In the genomic region with DNA sequence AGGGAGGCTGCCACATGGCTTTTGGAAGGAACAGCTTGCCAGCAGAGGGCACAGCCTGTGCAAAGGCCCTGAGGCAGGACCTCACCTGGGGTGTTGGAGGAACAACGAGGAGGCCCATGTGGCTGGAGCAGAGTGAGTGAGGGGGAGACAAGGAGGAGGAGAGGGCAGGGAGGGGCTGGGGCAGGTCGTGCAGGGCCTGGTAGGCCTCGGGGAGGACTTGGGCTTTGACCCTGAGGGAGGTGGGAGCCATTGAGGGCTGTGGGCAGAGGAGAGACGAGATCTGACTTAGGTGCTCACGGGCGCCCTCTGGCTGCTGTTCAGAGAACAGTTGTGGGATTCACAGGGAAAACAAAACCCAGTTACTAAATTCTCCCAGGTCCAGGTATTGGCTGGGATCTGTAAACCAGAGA, we compare ENCODE assay signal across 9 cellular contexts. TPM values are rescaled to one million over a fixed set of nuclear protein-coding genes. Genes with fewer than 3 reads are reported as not detected.
DNase-seq lines count a peak whose midpoint lies in the region; ATAC-seq and TF ChIP-seq lines count a peak whose summit lies in the region.
"Had no signal": no experiment of that assay in that cellular context is flagged by ENCODE, and none has a peak within 500 bp of the region (broad histone marks: within the 10 kb centered on the region; RNA-seq: fewer than 3 reads in every experiment).

No MANE protein-coding gene starts in this region.

- peaks cover 0 to 11% of the 10 kb centered on the region in 2 donors for H3K9me3 ChIP-seq in transverse colon

- no peak overlapping the region for H3K9ac ChIP-seq in KMS-11

- H3K4me3 ChIP-seq in KMS-11 (IDR thresholded peaks at IDR 0.05; ENCODE audit: insufficient read depth, low read depth, low read length): no peak overlapping the region
- H3K4me3 ChIP-seq in transverse colon: no peak overlapping the region

- intact Hi-C loops in transverse colon (cut with DNase I; ENCODE audit: low total_unique reads): no loop called here

- no peak overlapping the region for H3K27ac Mint-ChIP-seq in effector memory CD8-positive, alpha-beta T cell
- H3K27ac Mint-ChIP-seq: immature natural killer cell had no signal

- H3K27ac ChIP-seq in KMS-11 (no peak overlapping the region), transverse colon (no peak overlapping the region)

- no peak overlapping the region for H2AFZ ChIP-seq in KMS-11 (ENCODE audit: low read depth)

- peak; percentile 60 for TF ChIP-seq CTCF in KMS-11 (conservative IDR thresholded peaks at IDR 0.05; ENCODE audit: low read depth, low read length)
- peak; percentile 32 to 42 (median 36) for TF ChIP-seq CTCF in transverse colon (IDR thresholded peaks at IDR 0.05)

- no peak for ATAC-seq in HG02588 (IDR thresholded peaks at IDR 0.05; ENCODE audit: unreplicated experiment)
- ATAC-seq in effector memory CD8-positive, alpha-beta T cell (replicated peaks): no peak
- ATAC-seq in HG03139 (IDR thresholded peaks at IDR 0.05; ENCODE audit: unreplicated experiment): no peak

- peaks cover 0 to 2% of the 10 kb centered on the region in 2 donors for H3K9me3 Mint-ChIP-seq in effector memory CD8-positive, alpha-beta T cell

- no peaks in the 10 kb centered on the region for H4K20me1 ChIP-seq in KMS-11 (ENCODE audit: insufficient read depth)

- no peak for TF ChIP-seq EP300 in transverse colon (IDR thresholded peaks at IDR 0.05; ENCODE audit: low read depth)

- H3K27me3 Mint-ChIP-seq in effector memory CD8-positive, alpha-beta T cell: peaks cover 35 to 63% of the 10 kb centered on the region in 2 donors

- DNase-seq in EH (ENCODE audit: low read depth) (peak; percentile 27), activated T-cell treated with anti-CD3 and anti-CD28 coated beads for 24 hours (ENCODE audit: low read depth) (peak; percentile 3), iPS-NIHi7 (ENCODE audit: extremely low spot score) (peak; percentile 72), transverse colon (peak; percentile 26)
- DNase-seq in effector memory CD8-positive, alpha-beta T cell: no peak

- H3K36me3 ChIP-seq in KMS-11 (ENCODE audit: insufficient read depth): no peaks in the 10 kb centered on the region
- H3K36me3 ChIP-seq in transverse colon: no peaks in the 10 kb centered on the region

- H3K4me3 Mint-ChIP-seq in effector memory CD8-positive, alpha-beta T cell: no peak overlapping the region
- H3K4me3 Mint-ChIP-seq: immature natural killer cell had no signal

- 36 to 52% methylated on average over 4 to 6 of the region's 6 CpGs for WGBS in transverse colon (ENCODE audit: low coverage in 1 of 2), 2 donors

- H3K27me3 ChIP-seq in KMS-11 (ENCODE audit: insufficient read depth, low read depth) (peaks cover 14% of the 10 kb centered on the region; the same call in 1 of the 2 replicates), transverse colon (peaks cover 51% of the 10 kb centered on the region)

- no peak for TF ChIP-seq POLR2A in transverse colon (IDR thresholded peaks at IDR 0.05)

- no peaks in the 10 kb centered on the region for H3K4me1 Mint-ChIP-seq in effector memory CD8-positive, alpha-beta T cell (ENCODE audit: low read depth in 2 of 2)
- H3K4me1 Mint-ChIP-seq: immature natural killer cell had no signal

- H3K79me2 ChIP-seq in KMS-11 (ENCODE audit: insufficient read depth, low read depth): no peaks in the 10 kb centered on the region

- H3K4me2 ChIP-seq in KMS-11: no peak overlapping the region

- no peaks in the 10 kb centered on the region for H3K36me3 Mint-ChIP-seq in effector memory CD8-positive, alpha-beta T cell (ENCODE audit: insufficient read depth)
- H3K36me3 Mint-ChIP-seq: immature natural killer cell had no signal

- H3K4me1 ChIP-seq in KMS-11 (ENCODE audit: low read depth, poor library complexity, severe bottlenecking) (no peaks in the 10 kb centered on the region), transverse colon (no peaks in the 10 kb centered on the region)

- in situ Hi-C loops in transverse colon (cut with MboI; ENCODE audit: low pct_ligation_motif_present in 1 of 4, low pct_unique_long_range_greater_than_20kb in 1 of 4, low sequenced_read_pairs in 3 of 4): no loop called here

RNA-seq across cellular contexts. Expression of a gene that starts 25.2 kb away (rescaled TPM):
- not detected for total RNA-seq in transverse colon

Comparison
In these comparisons a context has a peak if more than half of its experiments do, and no peak if none do; other contexts are left out.
1. DNase-seq: peak in EH (single experiment), activated T-cell treated with anti-CD3 and anti-CD28 coated beads for 24 hours (single experiment), iPS-NIHi7 (single experiment) and transverse colon (single experiment); none in effector memory CD8-positive, alpha-beta T cell (0 of 3).